In genomic region chr1:185317034-185317885, GRCh38 we compare ENCODE assay signal across 8 cellular contexts. TPM values are rescaled to one million over a fixed set of nuclear protein-coding genes. Genes with fewer than 3 reads are reported as not detected.
DNase-seq lines count a peak whose midpoint lies in the region; ATAC-seq lines count a peak whose summit lies in the region.

IVNS1ABP (minus strand) TSS chr1:185317243; CDS start chr1:185309493, 7,750 bp downstream.

- POLR2A ChIA-PET in naive thymus-derived CD4-positive, alpha-beta T cell (lab: Charles Lee): interaction anchor here (0.6 to 4.7 kb wide), 40 partner anchors 8 to 574 kb away, joined by 3 to 60 read pairs (median 4); partner anchors contain the start of genes SWT1 and TRMT1L

- in situ Hi-C loops in GM23248 (cut with MboI): no loop called here

- CTCF ChIA-PET in naive thymus-derived CD4-positive, alpha-beta T cell (lab: Charles Lee): interaction anchor here (0.7 to 3.8 kb wide), 14 partner anchors 11 to 379 kb away, joined by 3 to 28 read pairs (median 5); no protein-coding TSS in a partner anchor

- H3K27me3 Mint-ChIP-seq in activated T-helper 1 cell treated with anti-CD3 and anti-CD28 coated beads, Interleukin-12 subunit alpha, Interleukin-12 subunit beta, Interleukin-2, Interleukin-4 antibody, amounts not matched to agents 30 ng/mL and 10 ng/mL and 1 ng/mL, durations not matched to agents 14 hours and 24 hours and 36 hours (ENCODE audit: insufficient read depth): no peaks in the 10 kb centered on the region
- H3K27me3 Mint-ChIP-seq in naive thymus-derived CD4-positive, alpha-beta T cell: peaks cover 0 to 2% (median 0%) of the 10 kb centered on the region in 5 donors
- no peaks in the 10 kb centered on the region for H3K27me3 Mint-ChIP-seq in stimulated activated naive B cell treated with anti-CD40 and anti-IgM and Interleukin-4, amounts not matched to agents 10 μg/mL and 1 μg/mL and 100 μg/mL, for 72 hours

- peak within 1 kb of the TSS; percentile 95 for H3K9ac ChIP-seq in GM23248

- no peaks in the 10 kb centered on the region for H3F3A ChIP-seq in GM23248 (ENCODE audit: insufficient read depth)

- peak; percentile 88 for ATAC-seq in naive thymus-derived CD4-positive, alpha-beta T cell
- peak; percentile 74 to 78 for ATAC-seq in stimulated activated naive B cell treated with anti-CD40 and anti-IgM and Interleukin-4, amounts not matched to agents 10 μg/mL and 1 μg/mL and 100 μg/mL, for 72 hours (replicated peaks)

- peaks cover 39% of the 10 kb centered on the region for H3K36me3 Mint-ChIP-seq in activated T-helper 1 cell treated with anti-CD3 and anti-CD28 coated beads, Interleukin-12 subunit alpha, Interleukin-12 subunit beta, Interleukin-2, Interleukin-4 antibody, amounts not matched to agents 30 ng/mL and 10 ng/mL and 1 ng/mL, durations not matched to agents 14 hours and 24 hours and 36 hours (ENCODE audit: low read depth)
- peaks cover 0 to 33% (median under 1%) of the 10 kb centered on the region in 5 donors for H3K36me3 Mint-ChIP-seq in naive thymus-derived CD4-positive, alpha-beta T cell
- H3K36me3 Mint-ChIP-seq in stimulated activated naive B cell treated with anti-CD40 and anti-IgM and Interleukin-4, amounts not matched to agents 10 μg/mL and 1 μg/mL and 100 μg/mL, for 72 hours: peaks cover 3 to 10% of the 10 kb centered on the region in 2 donors

- H3K4me3 Mint-ChIP-seq in activated T-helper 1 cell treated with anti-CD3 and anti-CD28 coated beads, Interleukin-12 subunit alpha, Interleukin-12 subunit beta, Interleukin-2, Interleukin-4 antibody, amounts not matched to agents 30 ng/mL and 10 ng/mL and 1 ng/mL, durations not matched to agents 14 hours and 24 hours and 36 hours: peak within 1 kb of the TSS; percentile 94
- H3K4me3 Mint-ChIP-seq in naive thymus-derived CD4-positive, alpha-beta T cell: peak within 1 kb of the TSS; percentile 92 to 100 (median 98)
- peak within 1 kb of the TSS; percentile 93 to 95 for H3K4me3 Mint-ChIP-seq in stimulated activated naive B cell treated with anti-CD40 and anti-IgM and Interleukin-4, amounts not matched to agents 10 μg/mL and 1 μg/mL and 100 μg/mL, for 72 hours

- peaks cover 50% of the 10 kb centered on the region for H3K4me1 Mint-ChIP-seq in activated T-helper 1 cell treated with anti-CD3 and anti-CD28 coated beads, Interleukin-12 subunit alpha, Interleukin-12 subunit beta, Interleukin-2, Interleukin-4 antibody, amounts not matched to agents 30 ng/mL and 10 ng/mL and 1 ng/mL, durations not matched to agents 14 hours and 24 hours and 36 hours (ENCODE audit: low read depth)
- H3K4me1 Mint-ChIP-seq in naive thymus-derived CD4-positive, alpha-beta T cell: peaks cover 39 to 55% (median 46%) of the 10 kb centered on the region in 7 donors
- peaks cover 23 to 42% of the 10 kb centered on the region in 2 donors for H3K4me1 Mint-ChIP-seq in stimulated activated naive B cell treated with anti-CD40 and anti-IgM and Interleukin-4, amounts not matched to agents 10 μg/mL and 1 μg/mL and 100 μg/mL, for 72 hours

- intact Hi-C loops in activated T-helper 1 cell treated with anti-CD3 and anti-CD28 coated beads, Interleukin-12 subunit alpha, Interleukin-12 subunit beta, Interleukin-2, Interleukin-4 antibody, amounts not matched to agents 30 ng/mL and 10 ng/mL and 1 ng/mL, durations not matched to agents 14 hours and 24 hours and 36 hours (cut with micrococcal nuclease): loop anchor here (1.0 to 5.0 kb wide), 14 partner anchors 22 to 1058 kb away; partner anchors contain the start of genes EDEM3, NIBAN1, ODR4 and RNF2
- intact Hi-C loops in naive thymus-derived CD4-positive, alpha-beta T cell (cut with micrococcal nuclease): loop anchor here (1.0 to 10.0 kb wide), 28 partner anchors 21 to 1846 kb away; partner anchors contain the start of genes ODR4 (in 2 of the 2), RNF2 (in 2 of the 2), SWT1 (in 2 of the 2) and TPR (in 2 of the 2)

- 0 out of 2 replicates have a peak, but pooled peaks cover 13% of the 10 kb centered on the region for H4K20me1 ChIP-seq in GM23248 (ENCODE audit: insufficient read depth)

- WGBS in GM23248 (ENCODE audit: low coverage in 1 of 2, low lambda C conversion rate in 2 of 2, missing lambda C conversion rate in 2 of 2), 2 experiments: 1% methylated on average over 63 to 66 of the region's 80 CpGs

- peak within 1 kb of the TSS; percentile 97 for H3K27ac Mint-ChIP-seq in activated T-helper 1 cell treated with anti-CD3 and anti-CD28 coated beads, Interleukin-12 subunit alpha, Interleukin-12 subunit beta, Interleukin-2, Interleukin-4 antibody, amounts not matched to agents 30 ng/mL and 10 ng/mL and 1 ng/mL, durations not matched to agents 14 hours and 24 hours and 36 hours
- peak within 1 kb of the TSS; percentile 96 to 99 (median 99) for H3K27ac Mint-ChIP-seq in naive thymus-derived CD4-positive, alpha-beta T cell
- H3K27ac Mint-ChIP-seq in stimulated activated naive B cell treated with anti-CD40 and anti-IgM and Interleukin-4, amounts not matched to agents 10 μg/mL and 1 μg/mL and 100 μg/mL, for 72 hours: peak within 1 kb of the TSS; percentile 97

- H3K9me3 Mint-ChIP-seq in activated T-helper 1 cell treated with anti-CD3 and anti-CD28 coated beads, Interleukin-12 subunit alpha, Interleukin-12 subunit beta, Interleukin-2, Interleukin-4 antibody, amounts not matched to agents 30 ng/mL and 10 ng/mL and 1 ng/mL, durations not matched to agents 14 hours and 24 hours and 36 hours: peaks cover 12% of the 10 kb centered on the region
- peaks cover 0 to 6% (median 0%) of the 10 kb centered on the region in 11 donors for H3K9me3 Mint-ChIP-seq in naive thymus-derived CD4-positive, alpha-beta T cell
- peaks cover 0 to 2% of the 10 kb centered on the region in 2 donors for H3K9me3 Mint-ChIP-seq in stimulated activated naive B cell treated with anti-CD40 and anti-IgM and Interleukin-4, amounts not matched to agents 10 μg/mL and 1 μg/mL and 100 μg/mL, for 72 hours

- peak within 1 kb of the TSS; percentile 88 for H3K27ac ChIP-seq in GM23248
- peak within 1 kb of the TSS; percentile 99 for H3K27ac ChIP-seq in naive thymus-derived CD4-positive, alpha-beta T cell (ENCODE audit: low read depth, low read length)

- peak within 1 kb of the TSS; percentile 84 for H3K4me3 ChIP-seq in GM23248
- peak within 1 kb of the TSS; percentile 95 for H3K4me3 ChIP-seq in naive thymus-derived CD4-positive, alpha-beta T cell (ENCODE audit: low read length)

- no peaks in the 10 kb centered on the region for H3K27me3 ChIP-seq in GM23248 (replicated peaks; ENCODE audit: insufficient read depth)
- H3K27me3 ChIP-seq in naive thymus-derived CD4-positive, alpha-beta T cell (ENCODE audit: control insufficient read depth in 2 of 2, insufficient read depth in 2 of 2, low read length in 2 of 2): no peaks in the 10 kb centered on the region

- no peaks in the 10 kb centered on the region for H3K9me2 ChIP-seq in GM23248 (ENCODE audit: insufficient read depth)

- peaks cover 31% of the 10 kb centered on the region for H3K4me1 ChIP-seq in GM23248 (ENCODE audit: insufficient read depth)
- H3K4me1 ChIP-seq in naive thymus-derived CD4-positive, alpha-beta T cell (ENCODE audit: control insufficient read depth in 2 of 2, insufficient read depth in 2 of 2, low read length in 2 of 2): peaks cover 31 to 42% of the 10 kb centered on the region in 2 donors

- no peaks in the 10 kb centered on the region for H3K36me3 ChIP-seq in GM23248 (ENCODE audit: low read depth)
- H3K36me3 ChIP-seq in naive thymus-derived CD4-positive, alpha-beta T cell (ENCODE audit: control insufficient read depth in 2 of 3, insufficient read depth in 3 of 3, low read length in 3 of 3): peaks cover 0 to 9% (median 0%) of the 10 kb centered on the region in 3 experiments

- H3K9me3 ChIP-seq in GM23248 (ENCODE audit: low read depth): no peaks in the 10 kb centered on the region
- H3K9me3 ChIP-seq in naive thymus-derived CD4-positive, alpha-beta T cell (ENCODE audit: control insufficient read depth in 2 of 3, low read length in 3 of 3): no peaks in the 10 kb centered on the region

- peak within 1 kb of the TSS; percentile 96 for H3K4me2 ChIP-seq in GM23248 (ENCODE audit: unreplicated experiment)

- peak; percentile 98 for DNase-seq in Daoy (ENCODE audit: low read depth)
- DNase-seq in GM23248: peak; percentile 96
- DNase-seq in Kasumi-1 (lab: John Stamatoyannopoulos, UW): peak; percentile 97
- DNase-seq in RKO (ENCODE audit: low spot score): peak; percentile 94
- peak; percentile 92 for DNase-seq in activated T-helper 1 cell treated with anti-CD3 and anti-CD28 coated beads, Interleukin-12 subunit alpha, Interleukin-12 subunit beta, Interleukin-2, Interleukin-4 antibody, amounts not matched to agents 30 ng/mL and 10 ng/mL and 1 ng/mL, durations not matched to agents 14 hours and 24 hours and 36 hours (ENCODE audit: low spot score)
- DNase-seq in fibroblast of gingiva (ENCODE audit: low read depth): peak; percentile 93
- peak; percentile 91 to 97 (median 95) for DNase-seq in naive thymus-derived CD4-positive, alpha-beta T cell
- peak; percentile 90 for DNase-seq in stimulated activated naive B cell treated with anti-CD40 and anti-IgM and Interleukin-4, amounts not matched to agents 10 μg/mL and 1 μg/mL and 100 μg/mL, for 72 hours

- H3K79me2 ChIP-seq in GM23248 (ENCODE audit: insufficient read depth): peaks cover 43% of the 10 kb centered on the region

- peak within 1 kb of the TSS; percentile 100 for H2AFZ ChIP-seq in GM23248

RNA-seq across cellular contexts. Expression of gene IVNS1ABP, which starts in this region (rescaled TPM):
- total RNA-seq in Daoy (2014; rRNA removed; shearing (Covaris generic)): 70.2 and 81.0 TPM in 2 replicates
- total RNA-seq in GM23248 (2014; rRNA removed; shearing (Covaris generic)): 52.0 and 63.5 TPM in 2 replicates
- polyA plus RNA-seq in GM23248 (2016; fragmentation: Nextera tagmentation; extraction: Ambion mirVana): 47.9 and 51.4 TPM in 2 replicates
- 207 and 225 TPM in 2 replicates for total RNA-seq in activated T-helper 1 cell treated with anti-CD3 and anti-CD28 coated beads, Interleukin-12 subunit alpha, Interleukin-12 subunit beta, Interleukin-2, Interleukin-4 antibody, amounts not matched to agents 30 ng/mL and 10 ng/mL and 1 ng/mL, durations not matched to agents 14 hours and 24 hours and 36 hours
- 100 to 1,000 TPM; 169 to 268 (median 193) TPM for total RNA-seq in naive thymus-derived CD4-positive, alpha-beta T cell
- polyA plus RNA-seq in naive thymus-derived CD4-positive, alpha-beta T cell: 10 to 100 TPM; 67.0 to 71.0 TPM

Comparison
In these comparisons a context has a peak if more than half of its experiments do, and no peak if none do; other contexts are left out.
1. Peak in every context shown above with its lines: DNase-seq, ATAC-seq, H3K4me3 ChIP-seq and H3K27ac ChIP-seq.